ENCODE assay signal across 8 cellular contexts in the genomic region with DNA sequence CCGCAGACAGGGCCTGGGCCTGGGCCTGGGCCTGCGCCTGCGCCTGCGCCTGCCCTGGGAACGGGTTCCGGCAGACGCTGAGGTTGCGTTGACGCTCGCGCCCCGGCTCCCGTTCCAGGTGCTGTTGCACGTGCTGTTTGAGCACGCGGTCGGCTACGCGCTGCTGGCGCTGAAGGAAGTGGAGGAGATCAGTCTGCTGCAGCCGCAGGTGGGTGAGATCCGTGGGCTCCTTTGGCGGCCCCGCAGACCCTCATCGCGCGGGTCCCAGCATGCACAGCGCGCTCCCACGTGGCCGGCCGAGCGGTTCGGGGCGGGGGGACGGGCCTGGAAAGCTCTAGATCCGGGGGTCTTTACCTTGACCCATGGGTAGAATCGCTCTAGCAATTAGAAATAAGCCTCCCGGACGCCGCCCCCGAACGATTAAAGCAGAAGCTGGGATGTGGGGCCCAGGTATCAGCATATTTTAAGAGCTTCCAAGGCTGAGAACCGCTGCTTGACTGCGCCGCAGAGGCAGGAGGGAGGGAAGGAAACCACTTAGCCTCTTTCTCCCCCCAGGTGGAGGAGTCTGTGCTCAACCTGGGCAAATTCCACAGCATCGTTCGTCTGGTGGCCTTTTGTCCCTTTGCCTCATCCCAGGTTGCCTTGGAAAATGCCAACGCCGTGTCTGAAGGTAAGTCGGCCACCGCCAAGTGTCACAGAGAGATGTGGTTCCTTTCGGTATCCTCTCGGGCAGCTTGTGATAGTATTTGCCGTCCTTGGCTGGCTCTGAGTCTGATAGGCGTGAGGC. TPM values are rescaled to one million over a fixed set of nuclear protein-coding genes. Genes with fewer than 3 reads are reported as not detected.
DNase-seq lines count a peak whose midpoint lies in the region; ATAC-seq lines count a peak whose summit lies in the region.

No MANE protein-coding gene starts in this region.

- H3K4me1 ChIP-seq in skeletal muscle satellite cell (ENCODE audit: control insufficient read depth, insufficient read depth, low read length): peaks cover 22% of the 10 kb centered on the region

- no peaks in the 10 kb centered on the region for H3K9me3 ChIP-seq in skeletal muscle satellite cell (replicated peaks; ENCODE audit: low read length)

- ATAC-seq in HG02678 (IDR thresholded peaks at IDR 0.05; ENCODE audit: unreplicated experiment): peak; percentile 44

- H3K9ac ChIP-seq in skeletal muscle satellite cell (ENCODE audit: low read depth, low read length): peak overlapping the region; percentile 90

- peak overlapping the region; percentile 86 for H3K4me2 ChIP-seq in skeletal muscle satellite cell (ENCODE audit: low read length)

- no peaks in the 10 kb centered on the region for H3K27me3 ChIP-seq in skeletal muscle satellite cell (ENCODE audit: control insufficient read depth, insufficient read depth, low read length)

- DNase-seq in activated T-cell treated with anti-CD3 and anti-CD28 coated beads for 24 hours (ENCODE audit: low read depth) (peak; percentile 43), NCI-H2171 (lab: John Stamatoyannopoulos, UW) (peak; percentile 48), anterior cingulate cortex (lab: John Stamatoyannopoulos, UW) (peak in 48 of 58 donors; percentile 29 to 79 (median 64)), activated gamma-delta T cell treated with Interleukin-2 at 50 U/mL for 16 hours (no peak)
- no peak for DNase-seq in activated T-cell treated with anti-CD3 and anti-CD28 coated beads, Interleukin-2, amount 50 U/mL, for 1 hour

- H3K36me3 ChIP-seq in skeletal muscle satellite cell (ENCODE audit: insufficient read depth, low read length): peaks cover 46% of the 10 kb centered on the region

- H3K4me3 ChIP-seq in iPS-11a (ENCODE audit: low read depth, low read length): peak overlapping the region; percentile 100
- peak overlapping the region; percentile 87 for H3K4me3 ChIP-seq in skeletal muscle satellite cell (ENCODE audit: low read length)

RNA-seq across cellular contexts. Expression of a gene that starts 0.5 kb away (rescaled TPM):
- total RNA-seq in skeletal muscle satellite cell (2012; rRNA removed): 209 and 212 TPM in 2 replicates

RNA-seq across cellular contexts. Expression of a gene that starts 11.1 kb away (rescaled TPM):
- total RNA-seq in skeletal muscle satellite cell (2012; rRNA removed): 79.9 and 86.9 TPM in 2 replicates

RNA-seq across cellular contexts. Expression of a gene that starts 39.7 kb away (rescaled TPM):
- not detected in 2 replicates for total RNA-seq in skeletal muscle satellite cell (2012; rRNA removed)

Comparison
In these comparisons a context has a peak if more than half of its experiments do, and no peak if none do; other contexts are left out.
1. DNase-seq: peak in activated T-cell treated with anti-CD3 and anti-CD28 coated beads for 24 hours (single experiment), NCI-H2171 (single experiment) and anterior cingulate cortex (48 of 58); none in activated T-cell treated with anti-CD3 and anti-CD28 coated beads, Interleukin-2, amount 50 U/mL, for 1 hour (single experiment) and activated gamma-delta T cell treated with Interleukin-2 at 50 U/mL for 16 hours (single experiment).